In genomic region chr7:53661645-53662217, GRCh38 we compare ENCODE assay signal across 9 cellular contexts.
"Had no signal": no experiment of that assay in that cellular context is flagged by ENCODE, and none has a peak within 500 bp of the region (broad histone marks: within the 10 kb centered on the region; RNA-seq: fewer than 3 reads in every experiment).

No MANE protein-coding gene starts in this region.

- DNase-seq: GM23248, GOT3, H7, HFFc6, KBM-7 had no signal

- H3K4me1 ChIP-seq: HAP-1 had no signal

- H3K9ac ChIP-seq: GM23248, KMS-11 had no signal

- ATAC-seq: HCT116, HepG2 had no signal

- H3K36me3 ChIP-seq: HAP-1 had no signal

- H2AFZ ChIP-seq: GM23248 had no signal

- H3K9me3 ChIP-seq: HAP-1 had no signal

- H3K4me3 ChIP-seq: GM23248, HAP-1 had no signal

- H3K27ac ChIP-seq: GM23248, KMS-11 had no signal

- H3K4me2 ChIP-seq: KMS-11 had no signal
